Comparison of ENCODE assay signal across 9 cellular contexts in genomic region chr19:40804783-40805242, GRCh38. TPM values are rescaled to one million over a fixed set of nuclear protein-coding genes. Genes with fewer than 3 reads are reported as not detected.
DNase-seq lines count a peak whose midpoint lies in the region; ATAC-seq and TF ChIP-seq lines count a peak whose summit lies in the region.
"Had no signal": no experiment of that assay in that cellular context is flagged by ENCODE, and none has a peak within 500 bp of the region (broad histone marks: within the 10 kb centered on the region; RNA-seq: fewer than 3 reads in every experiment).

No MANE protein-coding gene starts in this region.

- peaks cover 63% of the 10 kb centered on the region for H3K36me3 ChIP-seq in SK-N-MC (ENCODE audit: insufficient read depth, low read length)

- H3K4me3 Mint-ChIP-seq in CD4-positive, alpha-beta T cell: peak overlapping the region; percentile 96
- no peak overlapping the region for H3K4me3 Mint-ChIP-seq in progenitor cell of endocrine pancreas (ENCODE audit: low read depth)

- H3K9me3 ChIP-seq in CD4-positive, alpha-beta T cell (ENCODE audit: control insufficient read depth, low read length): no peaks in the 10 kb centered on the region
- H3K9me3 ChIP-seq in SK-N-MC (ENCODE audit: low read depth, low read length): no peaks in the 10 kb centered on the region

- no peak for TF ChIP-seq CTCF in CD4-positive, alpha-beta T cell (IDR thresholded peaks at IDR 0.05)
- peak; percentile 31 for TF ChIP-seq CTCF in epithelial cell of proximal tubule (conservative IDR thresholded peaks at IDR 0.05; ENCODE audit: low read depth, low read length)
- no peak for TF ChIP-seq CTCF in progenitor cell of endocrine pancreas (IDR thresholded peaks at IDR 0.05; ENCODE audit: unreplicated experiment)

- H3K27me3 Mint-ChIP-seq in CD4-positive, alpha-beta T cell: no peaks in the 10 kb centered on the region
- no peaks in the 10 kb centered on the region for H3K27me3 Mint-ChIP-seq in progenitor cell of endocrine pancreas

- no peaks in the 10 kb centered on the region for H3K9me3 Mint-ChIP-seq in CD4-positive, alpha-beta T cell
- no peaks in the 10 kb centered on the region for H3K9me3 Mint-ChIP-seq in progenitor cell of endocrine pancreas (ENCODE audit: low read depth)

- intact Hi-C loops in CD4-positive, alpha-beta T cell (cut with DNase I, micrococcal nuclease): loop anchor here (5.0 kb wide), 2 partner anchors 143 to 193 kb away; no protein-coding TSS in a partner anchor

- H3K27ac Mint-ChIP-seq in CD4-positive, alpha-beta T cell: peak overlapping the region; percentile 90
- H3K27ac Mint-ChIP-seq in progenitor cell of endocrine pancreas: peak overlapping the region; percentile 37

- CTCF ChIA-PET in CD4-positive, alpha-beta T cell (lab: Charles Lee): interaction anchor here (0.8 to 4.3 kb wide), 3 partner anchors 14 to 142 kb away, joined by 3 to 40 read pairs (median 24); partner anchors contain the start of genes MIA and RAB4B

- DNase-seq in CD4-positive, alpha-beta T cell: peak in 1 of 10 experiments; percentile 37
- DNase-seq in SK-N-MC (ENCODE audit: low read depth, low spot score) (no peak), epithelial cell of proximal tubule (ENCODE audit: low read depth) (no peak), progenitor cell of endocrine pancreas (ENCODE audit: low spot score, unreplicated experiment) (no peak), dedifferentiated amniotic fluid mesenchymal stem cell (ENCODE audit: extremely low spot score) (no peak), epidermal melanocyte (ENCODE audit: insufficient read length, low spot score) (no peak), NCI-H1092 (lab: John Stamatoyannopoulos, UW) (no peak)
- DNase-seq in activated CD4-positive, CD25-positive, alpha-beta regulatory T cell (lab: John Stamatoyannopoulos, UW): no peak
- DNase-seq: cortex of kidney had no signal

- POLR2A ChIA-PET in CD4-positive, alpha-beta T cell (lab: Charles Lee): interaction anchor here (0.6 to 4.2 kb wide), 9 partner anchors 14 to 459 kb away, joined by 3 to 59 read pairs (median 5); partner anchors contain the start of genes ACTMAP, BLVRB, COQ8B and HNRNPUL1

- peak overlapping the region; percentile 86 for H3K27ac ChIP-seq in CD4-positive, alpha-beta T cell (ENCODE audit: low read depth, low read length)
- H3K27ac ChIP-seq in SK-N-MC: peak overlapping the region; percentile 36; the same call in 1 of the 2 replicates

- no peak for ATAC-seq in CD4-positive, alpha-beta T cell (ENCODE audit: poor library complexity)

- H3K4me3 ChIP-seq in SK-N-MC (no peak overlapping the region), epithelial cell of proximal tubule (ENCODE audit: low read depth, low read length) (no peak overlapping the region)

- H3K27me3 ChIP-seq in CD4-positive, alpha-beta T cell (ENCODE audit: control insufficient read depth, insufficient read depth, low read length): no peaks in the 10 kb centered on the region

- peaks cover 77% of the 10 kb centered on the region for H3K4me1 Mint-ChIP-seq in CD4-positive, alpha-beta T cell (ENCODE audit: low read depth)
- H3K4me1 Mint-ChIP-seq in progenitor cell of endocrine pancreas (ENCODE audit: low read depth): peaks cover 51% of the 10 kb centered on the region

- peaks cover 71% of the 10 kb centered on the region for H3K36me3 Mint-ChIP-seq in CD4-positive, alpha-beta T cell (ENCODE audit: low read depth)
- H3K36me3 Mint-ChIP-seq in progenitor cell of endocrine pancreas (ENCODE audit: insufficient read depth): peaks cover 14% of the 10 kb centered on the region

- no peak overlapping the region for H3K9ac ChIP-seq in SK-N-MC (ENCODE audit: insufficient read length)

RNA-seq across cellular contexts. Expression of gene EGLN2, which starts 5.8 kb away (rescaled TPM):
- 100 to 1,000 TPM; 150 to 151 TPM for total RNA-seq in CD4-positive, alpha-beta T cell
- total RNA-seq in epithelial cell of proximal tubule (78.9 and 90.3 TPM in 2 replicates), progenitor cell of endocrine pancreas (107 and 110 TPM in 2 replicates)

RNA-seq across cellular contexts. Expression of gene RAB4B, which starts 26.8 kb away (rescaled TPM):
- total RNA-seq in CD4-positive, alpha-beta T cell: 10 to 100 TPM; 26.6 to 26.9 TPM
- total RNA-seq in epithelial cell of proximal tubule (20.6 and 23.6 TPM in 2 replicates), progenitor cell of endocrine pancreas (20.7 and 21.5 TPM in 2 replicates)

RNA-seq across cellular contexts. Expression of gene MIA, which starts 29.5 kb away (rescaled TPM):
- total RNA-seq in CD4-positive, alpha-beta T cell: not detected
- total RNA-seq in epithelial cell of proximal tubule (0.80 TPM in 1 of 2 replicates, not detected in the other), progenitor cell of endocrine pancreas (4.6 and 8.5 TPM in 2 replicates)

RNA-seq across cellular contexts. Expression of gene CYP2A6, which starts 45.4 kb away (rescaled TPM):
- not detected for total RNA-seq in CD4-positive, alpha-beta T cell
- total RNA-seq in epithelial cell of proximal tubule (not detected in 2 replicates), progenitor cell of endocrine pancreas (not detected in 2 replicates)

RNA-seq across cellular contexts. Expression of gene SNRPA, which starts 53.8 kb away (rescaled TPM):
- total RNA-seq in CD4-positive, alpha-beta T cell: 10 to 100 TPM; 60.3 to 76.7 TPM
- total RNA-seq in epithelial cell of proximal tubule (169 and 202 TPM in 2 replicates), progenitor cell of endocrine pancreas (111 and 126 TPM in 2 replicates)
